8 cellular contexts compared by ENCODE assay signal in the genomic region with DNA sequence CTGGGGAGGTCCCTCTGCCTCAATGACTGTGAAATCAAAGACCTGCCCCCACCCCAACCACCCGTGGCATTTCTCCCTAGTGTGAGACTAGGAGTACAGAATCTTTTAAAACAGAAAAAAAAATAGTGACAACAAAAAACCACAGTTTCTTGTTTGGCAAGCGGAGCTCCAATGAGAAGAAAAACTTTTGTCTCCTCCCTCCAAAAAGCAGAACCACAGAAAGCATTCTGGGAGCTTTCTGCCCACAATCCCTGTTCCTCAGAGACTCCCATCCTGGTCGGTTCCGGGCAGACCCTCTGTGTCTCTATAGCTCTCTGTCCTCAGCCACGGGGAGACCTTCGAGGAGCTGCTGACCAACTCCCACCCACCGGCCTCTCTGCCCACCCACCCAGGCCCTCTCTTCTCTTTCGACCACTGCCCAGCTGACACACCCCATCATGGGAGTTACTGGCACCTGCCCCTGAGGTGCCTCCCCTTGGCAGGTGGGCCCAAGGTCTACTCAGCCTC. TPM values are rescaled to one million over a fixed set of nuclear protein-coding genes. Genes with fewer than 3 reads are reported as not detected.
DNase-seq lines count a peak whose midpoint lies in the region; ATAC-seq and TF ChIP-seq lines count a peak whose summit lies in the region.

No MANE protein-coding gene starts in this region.

- H3K27me3 ChIP-seq in DOHH2 (ENCODE audit: control insufficient read depth, low read length) (peaks cover 15% of the 10 kb centered on the region), psoas muscle (ENCODE audit: insufficient read depth in 3 of 3, low read length in 2 of 3) (peaks cover 0 to 3% (median 0%) of the 10 kb centered on the region in 3 donors)

- H3K27ac ChIP-seq in DOHH2 (ENCODE audit: low read depth, low read length): peak overlapping the region; percentile 23; the same call in 1 of the 2 replicates
- peak overlapping the region; percentile 36 for H3K27ac ChIP-seq in psoas muscle

- 65 to 72% (median 69%) methylated on average over 8 of the region's 8 CpGs for WGBS in psoas muscle, 3 donors

- H3K4me2 ChIP-seq in DOHH2 (ENCODE audit: low read length): peak overlapping the region; percentile 72

- DNase-seq in MV-4-11 (lab: John Stamatoyannopoulos, UW) (peak; percentile 83), psoas muscle (no peak), NCI-H226 (no peak), NCI-H510A treated with DMSO at 0.1 percent for 48 hours (lab: John Stamatoyannopoulos, UW) (no peak), NCI-H526 (lab: John Stamatoyannopoulos, UW) (no peak)

- ATAC-seq in psoas muscle: no peak
- no peak for ATAC-seq in HG03520 (IDR thresholded peaks at IDR 0.05; ENCODE audit: unreplicated experiment)

- no peaks in the 10 kb centered on the region; the same call in 1 of the 2 replicates for H4K20me1 ChIP-seq in DOHH2 (ENCODE audit: control insufficient read depth, insufficient read depth, low read depth, low read length)

- H3K4me1 Mint-ChIP-seq in brain: peaks cover 55% of the 10 kb centered on the region

- H3K9me3 Mint-ChIP-seq in brain: no peaks in the 10 kb centered on the region

- H3K36me3 ChIP-seq in DOHH2 (ENCODE audit: control insufficient read depth, low read length) (no peaks in the 10 kb centered on the region), psoas muscle (ENCODE audit: insufficient read depth in 1 of 2, low read depth in 1 of 2) (no peaks in the 10 kb centered on the region)

- peaks cover 25% of the 10 kb centered on the region for H3F3A ChIP-seq in DOHH2 (ENCODE audit: control insufficient read depth, insufficient read depth)

- no peaks in the 10 kb centered on the region for H3K36me3 Mint-ChIP-seq in brain

- TF ChIP-seq CTCF in DOHH2 (IDR thresholded peaks at IDR 0.05; ENCODE audit: low read depth, low read length, poor library complexity, severe bottlenecking) (no peak), brain (conservative IDR thresholded peaks at IDR 0.05) (no peak), psoas muscle (IDR thresholded peaks at IDR 0.05) (no peak)

- H3K4me3 Mint-ChIP-seq in brain: peak overlapping the region in 2 of 5 experiments; percentile 0 to 49

- intact Hi-C loops in psoas muscle (cut with DNase I): loop anchor here in 1 of 2 donors (5.0 kb wide), 1 partner anchor 84 kb away; no protein-coding TSS in a partner anchor

- H3K9me3 ChIP-seq in DOHH2 (ENCODE audit: control insufficient read depth, insufficient read depth, low read length) (no peaks in the 10 kb centered on the region), psoas muscle (no peaks in the 10 kb centered on the region)

- peaks cover 10% of the 10 kb centered on the region for H3K27me3 Mint-ChIP-seq in brain

- peak overlapping the region; percentile 5; the same call in 1 of the 2 replicates for H3K4me3 ChIP-seq in DOHH2 (ENCODE audit: low read length)
- no peak overlapping the region for H3K4me3 ChIP-seq in psoas muscle

- H3K27ac Mint-ChIP-seq in brain: peak overlapping the region in 4 of 5 experiments; percentile 0 to 84 (median 36)

- no peaks in the 10 kb centered on the region for H3K79me2 ChIP-seq in DOHH2 (ENCODE audit: control insufficient read depth, low read length)

- H3K4me1 ChIP-seq in DOHH2 (ENCODE audit: control insufficient read depth, low read length) (peaks cover 95% of the 10 kb centered on the region), psoas muscle (peaks cover 4% of the 10 kb centered on the region)

- no peaks in the 10 kb centered on the region for H3K9me2 ChIP-seq in DOHH2 (replicated peaks; ENCODE audit: control insufficient read depth, low read length)

RNA-seq across cellular contexts. Expression of a gene that starts 4.9 kb away (rescaled TPM):
- 64.3 TPM for polyA plus RNA-seq in brain (ENCODE audit: insufficient read depth, low read depth, low replicate concordance)
- total RNA-seq in psoas muscle: 1 to 10 TPM; 5.3 to 8.3 (median 6.9) TPM
- 1 to 10 TPM; 2.5 to 4.0 (median 3.5) TPM for polyA plus RNA-seq in psoas muscle

Comparison
In these comparisons a context has a peak if more than half of its experiments do, and no peak if none do; other contexts are left out.
1. RNA of a gene that starts 4.9 kb away (polyA plus RNA-seq): 64.3 TPM in brain (single experiment); 2.5 to 4.0 TPM in psoas muscle; every median in the first group is over 10 times any median in the second.